ENCODE assay signal across 31 cellular contexts in the genomic region with DNA sequence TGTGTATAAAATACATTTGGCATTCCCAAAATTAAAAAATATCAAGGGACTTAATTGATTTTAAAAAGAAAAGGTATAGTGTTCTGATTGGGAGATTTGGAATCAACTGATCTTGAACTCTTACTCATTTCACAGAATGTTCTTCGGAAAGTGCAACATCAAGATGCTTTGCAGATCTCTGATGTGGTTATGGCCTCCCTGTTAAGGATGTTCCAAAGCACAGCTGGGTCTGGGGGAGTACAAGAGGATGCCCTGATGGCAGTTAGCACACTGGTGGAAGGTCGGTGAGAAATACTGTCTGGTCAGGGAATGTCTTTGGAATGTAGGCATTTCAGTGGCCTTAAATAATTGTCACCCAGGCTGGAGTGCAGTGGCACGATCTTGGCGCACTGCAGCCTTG. TPM values are rescaled to one million over a fixed set of nuclear protein-coding genes. Genes with fewer than 3 reads are reported as not detected.
A peak's percentile ranks its signal among the peaks of the same experiment; 100 is the strongest.
DNase-seq lines count a peak whose midpoint lies in the region; ATAC-seq and TF ChIP-seq lines count a peak whose summit lies in the region.
"Had no signal": no experiment of that assay in that cellular context is flagged by ENCODE, and none has a peak within 500 bp of the region (broad histone marks: within the 10 kb centered on the region; RNA-seq: fewer than 3 reads in every experiment).

No MANE protein-coding gene starts in this region.

- no peaks in the 10 kb centered on the region for H3K4me1 ChIP-seq in trophoblast cell (ENCODE audit: control insufficient read depth in 1 of 2, insufficient read depth in 2 of 2, low read length in 2 of 2)
- no peaks in the 10 kb centered on the region for H3K4me1 ChIP-seq in Peyer's patch
- H3K4me1 ChIP-seq: body of pancreas, gastroesophageal sphincter, prostate gland had no signal

- H3K18ac ChIP-seq in trophoblast cell (ENCODE audit: low read length): peak overlapping the region; percentile 47

- TF ChIP-seq POLR2A in Peyer's patch (IDR thresholded peaks at IDR 0.05): no peak

- H4K12ac ChIP-seq in trophoblast cell (ENCODE audit: low read depth, low read length): peak overlapping the region; percentile 32

- H2AK5ac ChIP-seq in trophoblast cell (ENCODE audit: low read length): no peak overlapping the region

- TF ChIP-seq CTCF in HFFc6 (IDR thresholded peaks at IDR 0.05) (no peak), Peyer's patch (IDR thresholded peaks at IDR 0.05) (no peak)

- no peak overlapping the region for H4K91ac ChIP-seq in trophoblast cell (ENCODE audit: low read depth, low read length)

- H3K27ac ChIP-seq in trophoblast cell (ENCODE audit: low read depth, low read length) (no peak overlapping the region), Peyer's patch (no peak overlapping the region)
- H3K27ac ChIP-seq: A549, body of pancreas, gastroesophageal sphincter, hepatocyte, prostate gland had no signal

- H2BK5ac ChIP-seq in trophoblast cell (ENCODE audit: low read depth, low read length, poor library complexity): no peak overlapping the region

- H3K4me1 Mint-ChIP-seq in activated T-cell treated with anti-CD3 and anti-CD28 coated beads, Interleukin-2, amount 50 U/mL, for 72 hours (ENCODE audit: low read depth): peaks cover 28% of the 10 kb centered on the region
- H3K4me1 Mint-ChIP-seq in HFFc6 (ENCODE audit: low read depth): no peaks in the 10 kb centered on the region
- peaks cover 31% of the 10 kb centered on the region for H3K4me1 Mint-ChIP-seq in activated naive CD8-positive, alpha-beta T cell (ENCODE audit: low read depth)

- no peak overlapping the region for H3K4me2 ChIP-seq in trophoblast cell (ENCODE audit: low read length)
- H3K4me2 ChIP-seq: A549, hepatocyte had no signal

- DNase-seq in activated T-cell treated with anti-CD3 and anti-CD28 coated beads, Interleukin-2, amount 50 U/mL, for 72 hours: no peak
- DNase-seq in activated T-cell treated with anti-CD3 and anti-CD28 coated beads, Interleukin-2, amount 50 U/mL, for 1 hour: no peak
- no peak for DNase-seq in HFFc6
- DNase-seq in trophoblast cell: no peak
- no peak for DNase-seq in stimulated activated CD4-positive, alpha-beta T cell treated with anti-CD3 and anti-CD28 coated beads, Interleukin-4, amount 100 ng/mL, for 1 hour
- DNase-seq in Peyer's patch: no peak
- DNase-seq: activated CD4-positive, CD25-positive, alpha-beta regulatory T cell; AML-193; body of pancreas; CD8-positive, alpha-beta memory T cell; DMS153; KBM-7; left colon; NCI-H1417; NCI-H2081; NCI-H2227 treated with DMSO at 0.1 percent for 48 hours; RPMI8226; T-cell had no signal

- no peaks in the 10 kb centered on the region for H3K9me3 Mint-ChIP-seq in activated T-cell treated with anti-CD3 and anti-CD28 coated beads, Interleukin-2, amount 50 U/mL, for 72 hours
- H3K9me3 Mint-ChIP-seq in HFFc6: no peaks in the 10 kb centered on the region
- no peaks in the 10 kb centered on the region for H3K9me3 Mint-ChIP-seq in activated naive CD8-positive, alpha-beta T cell (ENCODE audit: low read depth)
- H3K9me3 Mint-ChIP-seq: CD8-positive, alpha-beta memory T cell; stimulated activated naive CD8-positive, alpha-beta T cell treated with anti-CD3 and anti-CD28 coated beads, Interleukin-15, Interleukin-2, amounts not matched to agents 100 ng/mL and 50 ng/mL, for 24 hours; T-cell had no signal

- H2BK120ac ChIP-seq in trophoblast cell (ENCODE audit: insufficient read depth, low read length, poor library complexity): no peak overlapping the region

- peak overlapping the region; percentile 61 for H3K27ac Mint-ChIP-seq in activated T-cell treated with anti-CD3 and anti-CD28 coated beads, Interleukin-2, amount 50 U/mL, for 72 hours
- peak overlapping the region; percentile 29; the same call in 1 of the 2 replicates for H3K27ac Mint-ChIP-seq in HFFc6
- peak overlapping the region; percentile 29 for H3K27ac Mint-ChIP-seq in activated naive CD8-positive, alpha-beta T cell

- WGBS in trophoblast cell (ENCODE audit: extremely low coverage, insufficient coverage, insufficient read length): no CpG with 5 or more reads among the region's 4 CpGs

- H3K9ac ChIP-seq in trophoblast cell (ENCODE audit: low read length): no peak overlapping the region

- ATAC-seq in activated T-cell treated with anti-CD3 and anti-CD28 coated beads, Interleukin-2, amount 50 U/mL, for 72 hours (replicated peaks in 1 of 2): peak in 1 of 2 donors; percentile 54
- no peak for ATAC-seq in HG03196 (IDR thresholded peaks at IDR 0.05; ENCODE audit: unreplicated experiment)
- ATAC-seq: A549, body of pancreas, gastroesophageal sphincter, left colon, T-cell had no signal

- no peak overlapping the region for H3K4ac ChIP-seq in trophoblast cell (ENCODE audit: low read depth, low read length)

- no peak overlapping the region for H2AFZ ChIP-seq in trophoblast cell (ENCODE audit: insufficient read depth, low read length, poor library complexity)
- H2AFZ ChIP-seq: hepatocyte had no signal

- H3K36me3 Mint-ChIP-seq in activated T-cell treated with anti-CD3 and anti-CD28 coated beads, Interleukin-2, amount 50 U/mL, for 72 hours (ENCODE audit: insufficient read depth in 2 of 2): peaks cover 25 to 76% of the 10 kb centered on the region in 2 donors
- peaks cover 68% of the 10 kb centered on the region for H3K36me3 Mint-ChIP-seq in HFFc6 (ENCODE audit: low read depth)
- peaks cover 14% of the 10 kb centered on the region for H3K36me3 Mint-ChIP-seq in activated naive CD8-positive, alpha-beta T cell

- H4K8ac ChIP-seq in trophoblast cell (ENCODE audit: low read depth, low read length): no peak overlapping the region

- no peaks in the 10 kb centered on the region for H3K27me3 ChIP-seq in trophoblast cell (ENCODE audit: insufficient read depth, low read length)
- H3K27me3 ChIP-seq in Peyer's patch: no peaks in the 10 kb centered on the region
- H3K27me3 ChIP-seq: adrenal gland, body of pancreas, gastroesophageal sphincter, hepatocyte had no signal

- H3K27me3 Mint-ChIP-seq in activated T-cell treated with anti-CD3 and anti-CD28 coated beads, Interleukin-2, amount 50 U/mL, for 72 hours (ENCODE audit: low read depth): no peaks in the 10 kb centered on the region
- H3K27me3 Mint-ChIP-seq in HFFc6 (ENCODE audit: insufficient read depth): no peaks in the 10 kb centered on the region
- H3K27me3 Mint-ChIP-seq in activated naive CD8-positive, alpha-beta T cell: no peaks in the 10 kb centered on the region
- H3K27me3 Mint-ChIP-seq: CD8-positive, alpha-beta memory T cell; stimulated activated naive CD8-positive, alpha-beta T cell treated with anti-CD3 and anti-CD28 coated beads, Interleukin-15, Interleukin-2, amounts not matched to agents 100 ng/mL and 50 ng/mL, for 24 hours; T-cell had no signal

- H3K4me3 Mint-ChIP-seq in activated T-cell treated with anti-CD3 and anti-CD28 coated beads, Interleukin-2, amount 50 U/mL, for 72 hours: no peak overlapping the region
- no peak overlapping the region for H3K4me3 Mint-ChIP-seq in HFFc6
- no peak overlapping the region for H3K4me3 Mint-ChIP-seq in activated naive CD8-positive, alpha-beta T cell
- H3K4me3 Mint-ChIP-seq: CD8-positive, alpha-beta memory T cell; stimulated activated naive CD8-positive, alpha-beta T cell treated with anti-CD3 and anti-CD28 coated beads, Interleukin-15, Interleukin-2, amounts not matched to agents 100 ng/mL and 50 ng/mL, for 24 hours had no signal

- no peaks in the 10 kb centered on the region for H3K79me2 ChIP-seq in trophoblast cell (ENCODE audit: control insufficient read depth, insufficient read depth, low read length, poor library complexity)

- no peaks in the 10 kb centered on the region for H3K79me1 ChIP-seq in trophoblast cell (ENCODE audit: low read length)

- H3K4me3 ChIP-seq in trophoblast cell (ENCODE audit: low read depth, low read length): no peak overlapping the region
- no peak overlapping the region for H3K4me3 ChIP-seq in Peyer's patch
- H3K4me3 ChIP-seq: A549, adrenal gland, body of pancreas, gastroesophageal sphincter, hepatocyte, prostate gland had no signal

- no peak overlapping the region for H2BK12ac ChIP-seq in trophoblast cell (ENCODE audit: low read length)

- no peak overlapping the region for H3K14ac ChIP-seq in trophoblast cell (ENCODE audit: low read length)

- peaks cover 42 to 82% of the 10 kb centered on the region in 2 experiments for H3K36me3 ChIP-seq in trophoblast cell (ENCODE audit: control insufficient read depth in 1 of 2, insufficient read depth in 2 of 2, low read length in 2 of 2)
- H3K36me3 ChIP-seq in Peyer's patch: peaks cover 0 to 98% (median 9%) of the 10 kb centered on the region in 3 donors

- H3K9me3 ChIP-seq in trophoblast cell (ENCODE audit: insufficient read depth, low read depth, low read length) (peaks cover 4% of the 10 kb centered on the region), Peyer's patch (no peaks in the 10 kb centered on the region)
- H3K9me3 ChIP-seq: A549, adrenal gland, body of pancreas, gastroesophageal sphincter, prostate gland had no signal

- H3K23ac ChIP-seq in trophoblast cell (ENCODE audit: low read length): no peak overlapping the region

RNA-seq across cellular contexts. Expression of a gene that starts 19.5 kb away (rescaled TPM):
- total RNA-seq in activated T-cell treated with anti-CD3 and anti-CD28 coated beads, Interleukin-2, amount 50 U/mL, for 72 hours: 10 to 100 TPM; 24.2 to 28.7 TPM
- 1 to 10 TPM; 6.6 to 8.3 (median 7.7) TPM for total RNA-seq in HFFc6 (2021; fragmentation: NEBNext Ultra II Directional; extraction: Animal tissue kit (Norgen Biotek cat#: 25700))
- 4.6 and 4.8 TPM in 2 replicates for polyA plus RNA-seq in trophoblast cell (2013)
- total RNA-seq in Peyer's patch: 10 to 100 TPM in 1 of 4 donors, 1 to 10 TPM in 3; 3.0 to 23.1 (median 5.2) TPM

RNA-seq across cellular contexts. Expression of a gene that starts 24.8 kb away (rescaled TPM):
- total RNA-seq in activated T-cell treated with anti-CD3 and anti-CD28 coated beads, Interleukin-2, amount 50 U/mL, for 72 hours: 100 to 1,000 TPM; 581 to 729 TPM
- total RNA-seq in HFFc6 (2021; fragmentation: NEBNext Ultra II Directional; extraction: Animal tissue kit (Norgen Biotek cat#: 25700)): 100 to 1,000 TPM; 439 to 580 (median 549) TPM
- polyA plus RNA-seq in trophoblast cell (2013): 148 and 159 TPM in 2 replicates
- 100 to 1,000 TPM in 3 of 4 donors, 10 to 100 TPM in 1; 72.3 to 276 (median 135) TPM for total RNA-seq in Peyer's patch

RNA-seq across cellular contexts. Expression of a gene that starts 58.5 kb away (rescaled TPM):
- total RNA-seq in activated T-cell treated with anti-CD3 and anti-CD28 coated beads, Interleukin-2, amount 50 U/mL, for 72 hours: 10 to 100 TPM; 27.9 to 45.5 TPM
- total RNA-seq in HFFc6 (2021; fragmentation: NEBNext Ultra II Directional; extraction: Animal tissue kit (Norgen Biotek cat#: 25700)): not detected
- polyA plus RNA-seq in trophoblast cell (2013): not detected in 2 replicates
- total RNA-seq in Peyer's patch: under 1 TPM in 3 of 4 donors, not detected in 1; 0.53 to 0.85 (median 0.67) TPM
- total RNA-seq: endothelial cell of umbilical vein, fibroblast of lung, G401, hepatocyte, HT1080, SK-MEL-5 had no signal
- polyA plus RNA-seq: A549, endothelial cell of umbilical vein, fibroblast of lung, hepatocyte had no signal

Comparison
In these comparisons a context has a peak if more than half of its experiments do, and no peak if none do; other contexts are left out.
1. RNA of a gene that starts 58.5 kb away (total RNA-seq): 27.9 to 45.5 TPM in activated T-cell treated with anti-CD3 and anti-CD28 coated beads, Interleukin-2, amount 50 U/mL, for 72 hours; 0.53 to 0.85 TPM in Peyer's patch and not detected in HFFc6; every median in the first group is over 10 times any median in the second.
2. Peak in every context shown above with its lines, with median percentiles within 50 percentile points of each other: H3K27ac Mint-ChIP-seq.